Comparison of ENCODE assay signal across 8 cellular contexts in genomic region chr3:126113733-126114132, GRCh38. TPM values are rescaled to one million over a fixed set of nuclear protein-coding genes. Genes with fewer than 3 reads are reported as not detected.
DNase-seq lines count a peak whose midpoint lies in the region; TF ChIP-seq lines count a peak whose summit lies in the region.

No MANE protein-coding gene starts in this region.

- no peaks in the 10 kb centered on the region for H3K36me3 Mint-ChIP-seq in mesothelial cell of epicardium

- H3K27ac ChIP-seq in substantia nigra (ENCODE audit: low read depth, low read length, poor library complexity, severe bottlenecking): no peak overlapping the region

- peak; percentile 36 for TF ChIP-seq CTCF in BE2C (IDR thresholded peaks at IDR 0.05; ENCODE audit: low read depth, low read length)
- TF ChIP-seq CTCF in mesothelial cell of epicardium (IDR thresholded peaks at IDR 0.05; ENCODE audit: unreplicated experiment): peak; percentile 51

- H3K9me3 ChIP-seq in BE2C (no peaks in the 10 kb centered on the region), adipocyte (ENCODE audit: control insufficient read depth, low read length) (no peaks in the 10 kb centered on the region)

- DNase-seq in BE2C (peak; percentile 36), H7 (peak; percentile 90), adipocyte (ENCODE audit: low read depth) (peak; percentile 9), mesothelial cell of epicardium (ENCODE audit: low spot score in 2 of 2, unreplicated experiment in 2 of 2) (no peak), cortex of kidney (lab: John Stamatoyannopoulos, UW) (no peak), glomerular visceral epithelial cell (ENCODE audit: extremely low spot score) (no peak), substantia nigra (lab: John Stamatoyannopoulos, UW) (no peak)
- DNase-seq in stimulated activated CD4-positive, alpha-beta T cell treated with anti-CD3 and anti-CD28 coated beads, Interleukin-15, amount 100 ng/mL, for 24 hours: no peak

- H3K9me3 Mint-ChIP-seq in mesothelial cell of epicardium: peaks cover under 1% of the 10 kb centered on the region

- peaks cover 1% of the 10 kb centered on the region for H3K27me3 Mint-ChIP-seq in mesothelial cell of epicardium (ENCODE audit: low read depth)

- no peak overlapping the region for H3K27ac Mint-ChIP-seq in mesothelial cell of epicardium

- H3K27me3 ChIP-seq in BE2C (peaks cover 4% of the 10 kb centered on the region; the same call in 1 of the 2 replicates), H7 (ENCODE audit: control insufficient read depth, insufficient read depth, low read length) (no peaks in the 10 kb centered on the region), adipocyte (replicated peaks; ENCODE audit: control insufficient read depth, insufficient read depth, low read length) (peaks cover 12% of the 10 kb centered on the region)

- no peaks in the 10 kb centered on the region for H3K4me1 Mint-ChIP-seq in mesothelial cell of epicardium

- H3K9ac ChIP-seq in adipocyte (ENCODE audit: low read length): no peak overlapping the region

- H3K4me3 ChIP-seq in BE2C (ENCODE audit: low read depth, low read length) (no peak overlapping the region), H7 (ENCODE audit: insufficient read depth, low read depth, low read length) (no peak overlapping the region), adipocyte (ENCODE audit: low read length) (no peak overlapping the region)

- H3K36me3 ChIP-seq in BE2C (no peaks in the 10 kb centered on the region), H7 (replicated peaks; ENCODE audit: control insufficient read depth, insufficient read depth, low read length) (no peaks in the 10 kb centered on the region), adipocyte (ENCODE audit: control insufficient read depth, insufficient read depth, low read length, severe bottlenecking) (peaks cover 43% of the 10 kb centered on the region)

- no peak overlapping the region for H3K4me3 Mint-ChIP-seq in mesothelial cell of epicardium

- H3K4me1 ChIP-seq in BE2C (no peaks in the 10 kb centered on the region), adipocyte (ENCODE audit: control insufficient read depth, insufficient read depth, low read length) (no peaks in the 10 kb centered on the region)

RNA-seq across cellular contexts. Expression of gene SLC41A3, which starts 29.8 kb away (rescaled TPM):
- 47.6 TPM for polyA plus RNA-seq in BE2C (2012; ENCODE audit: insufficient read depth, insufficient read length, low read depth)
- 30.8 and 32.7 TPM in 2 replicates for total RNA-seq in H7 (2014; rRNA removed; shearing (Covaris generic))
- 58.7 to 64.9 TPM (median 62.4 TPM) in 3 replicates for total RNA-seq in mesothelial cell of epicardium

Comparison
In these comparisons a context has a peak if more than half of its experiments do, and no peak if none do; other contexts are left out.
1. DNase-seq: peak in BE2C (single experiment), H7 (single experiment) and adipocyte (single experiment); none in mesothelial cell of epicardium (0 of 2), cortex of kidney (single experiment), glomerular visceral epithelial cell (single experiment), substantia nigra (0 of 49) and stimulated activated CD4-positive, alpha-beta T cell treated with anti-CD3 and anti-CD28 coated beads, Interleukin-15, amount 100 ng/mL, for 24 hours (single experiment).